ENCODE assay signal across 3 cellular contexts in genomic region chr15:50066693-50067092, GRCh38.
TF ChIP-seq lines count a peak whose summit lies in the region.

No MANE protein-coding gene starts in this region.

TF ChIP-seq in IMR-90, 13 proteins besides CTCF, POLR2A, EP300 and RAD21:
- TF ChIP-seq FOS (IDR thresholded peaks at IDR 0.05; ENCODE audit: low read depth, low read length), result no peak
- no peak for TF ChIP-seq NFE2L2 (IDR thresholded peaks at IDR 0.05; ENCODE audit: low read depth, low read length)
- TF ChIP-seq CHD1 (IDR thresholded peaks at IDR 0.05; ENCODE audit: low read depth, low read length), result no peak
- TF ChIP-seq BHLHE40 (IDR thresholded peaks at IDR 0.05; ENCODE audit: low read depth, low read length), result no peak
- TF ChIP-seq MAZ (IDR thresholded peaks at IDR 0.05; ENCODE audit: borderline replicate concordance, low read depth, low read length), result no peak
- TF ChIP-seq USF2 (IDR thresholded peaks at IDR 0.05; ENCODE audit: low read depth, low read length), result no peak
- TF ChIP-seq RCOR1 (IDR thresholded peaks at IDR 0.05; ENCODE audit: insufficient replicate concordance, low read length), result no peak
- no peak for TF ChIP-seq MAFK (IDR thresholded peaks at IDR 0.05; ENCODE audit: low read depth, low read length)
- no peak for TF ChIP-seq CEBPB (IDR thresholded peaks at IDR 0.05; ENCODE audit: low read depth, low read length)
- no peak for TF ChIP-seq SMC3 (IDR thresholded peaks at IDR 0.05; ENCODE audit: low read depth, low read length)
- TF ChIP-seq RFX5 (IDR thresholded peaks at IDR 0.05; ENCODE audit: low read depth, low read length), result no peak
- TF ChIP-seq ELK1 (IDR thresholded peaks at IDR 0.05; ENCODE audit: borderline replicate concordance, low read depth, low read length), result no peak
- TF ChIP-seq MXI1 (IDR thresholded peaks at IDR 0.05; ENCODE audit: borderline replicate concordance, low read depth, low read length), result no peak

TF ChIP-seq in K562, 482 proteins besides CTCF, POLR2A, EP300 and RAD21:
- no peak for TF ChIP-seq NEUROD1 (IDR thresholded peaks at IDR 0.05; ENCODE audit: borderline replicate concordance, low read depth, low read length, partially characterized antibody)
- no peak for TF ChIP-seq ZBTB43 (CRISPR knock-in tag; IDR thresholded peaks at IDR 0.05)
- TF ChIP-seq SREBF2 (CRISPR knock-in tag; IDR thresholded peaks at IDR 0.05), result no peak
- no peak for TF ChIP-seq GTF2B (IDR thresholded peaks at IDR 0.05; ENCODE audit: extremely low read depth, insufficient read length)
- no peak for TF ChIP-seq TAF7 (tag; IDR thresholded peaks at IDR 0.05)
- TF ChIP-seq ZBTB26 (CRISPR knock-in tag; IDR thresholded peaks at IDR 0.05), result no peak
- TF ChIP-seq ZNF24 (IDR thresholded peaks at IDR 0.05), result no peak
- no peak for TF ChIP-seq HBP1 (CRISPR knock-in tag; IDR thresholded peaks at IDR 0.05)

TF ChIP-seq in SK-N-SH treated with all-trans-retinoic acid at 6 μM for 48 hours, 23 proteins besides CTCF, POLR2A, EP300 and RAD21:
- TF ChIP-seq ZNF8 (CRISPR knock-in tag; IDR thresholded peaks at IDR 0.05) (no peak), SNAI2 (CRISPR knock-in tag; IDR thresholded peaks at IDR 0.05) (no peak), ZFP3 (CRISPR knock-in tag; IDR thresholded peaks at IDR 0.05) (no peak), ZC3H10 (CRISPR knock-in tag; IDR thresholded peaks at IDR 0.05) (no peak), CSRNP3 (CRISPR knock-in tag; IDR thresholded peaks at IDR 0.05) (no peak)
